In genomic region chr1:177181631-177182291, GRCh38 we compare ENCODE assay signal across 9 cellular contexts. TPM values are rescaled to one million over a fixed set of nuclear protein-coding genes. Genes with fewer than 3 reads are reported as not detected.
DNase-seq lines count a peak whose midpoint lies in the region; ATAC-seq and TF ChIP-seq lines count a peak whose summit lies in the region.
"Had no signal": no experiment of that assay in that cellular context is flagged by ENCODE, and none has a peak within 500 bp of the region (broad histone marks: within the 10 kb centered on the region; RNA-seq: fewer than 3 reads in every experiment).

No MANE protein-coding gene starts in this region.

- WGBS in GM23248 (ENCODE audit: low coverage in 1 of 2, low lambda C conversion rate in 2 of 2, missing lambda C conversion rate in 2 of 2), 2 experiments, result 2 to 4% methylated on average over 31 to 32 of the region's 32 CpGs
- WGBS in body of pancreas, 2 donors, result 1 to 2% methylated on average over 30 to 32 of the region's 32 CpGs

- no peaks in the 10 kb centered on the region for H3F3A ChIP-seq in GM23248 (ENCODE audit: insufficient read depth)

- no peak overlapping the region for H3K27ac ChIP-seq in GM23248
- H3K27ac ChIP-seq in Peyer's patch, result no peak overlapping the region
- H3K27ac ChIP-seq in body of pancreas, result no peak overlapping the region

- H3K4me2 ChIP-seq in GM23248 (ENCODE audit: unreplicated experiment), result peak overlapping the region; percentile 62

- H3K9me3 ChIP-seq in GM23248 (ENCODE audit: low read depth), result no peaks in the 10 kb centered on the region
- H3K9me3 ChIP-seq in Peyer's patch, result no peaks in the 10 kb centered on the region
- no peaks in the 10 kb centered on the region for H3K9me3 ChIP-seq in body of pancreas

- H3K27me3 ChIP-seq in GM23248 (replicated peaks; ENCODE audit: insufficient read depth), result peaks cover 39% of the 10 kb centered on the region
- H3K27me3 ChIP-seq in Peyer's patch, result no peaks in the 10 kb centered on the region
- H3K27me3 ChIP-seq in body of pancreas, result no peaks in the 10 kb centered on the region

- in situ Hi-C loops in GM23248 (cut with MboI), result no loop called here

- H3K4me3 ChIP-seq in GM23248 (peak overlapping the region; percentile 60), Peyer's patch (peak overlapping the region in 2 of 4 donors; percentile 17 to 37), body of pancreas (no peak overlapping the region)
- H3K4me3 ChIP-seq in Jurkat, Clone E6-1 (ENCODE audit: low read length), result no peak overlapping the region

- no peak overlapping the region for H3K9ac ChIP-seq in GM23248

- H4K20me1 ChIP-seq in GM23248 (ENCODE audit: insufficient read depth), result no peaks in the 10 kb centered on the region

- H3K79me2 ChIP-seq in GM23248 (ENCODE audit: insufficient read depth), result no peaks in the 10 kb centered on the region

- ATAC-seq in body of pancreas, result peak; percentile 76

- peak overlapping the region; percentile 70 for H2AFZ ChIP-seq in GM23248

- TF ChIP-seq POLR2A in Peyer's patch (IDR thresholded peaks at IDR 0.05) (no peak), body of pancreas (IDR thresholded peaks at IDR 0.05) (no peak)

- TF ChIP-seq CTCF in Peyer's patch (IDR thresholded peaks at IDR 0.05), result peak in 5 of 6 experiments; percentile 6 to 51 (median 44)
- TF ChIP-seq CTCF in body of pancreas (IDR thresholded peaks at IDR 0.05), result peak; percentile 68 to 76 (median 69)

- H3K4me1 ChIP-seq in GM23248 (ENCODE audit: insufficient read depth) (no peaks in the 10 kb centered on the region), Peyer's patch (peaks cover 0 to 7% (median 0%) of the 10 kb centered on the region in 4 donors), body of pancreas (no peaks in the 10 kb centered on the region)

- no peaks in the 10 kb centered on the region for H3K36me3 ChIP-seq in GM23248 (ENCODE audit: low read depth)
- H3K36me3 ChIP-seq in Peyer's patch, result no peaks in the 10 kb centered on the region
- no peaks in the 10 kb centered on the region for H3K36me3 ChIP-seq in body of pancreas (replicated peaks in 1 of 2; ENCODE audit: insufficient read depth in 1 of 2, low read depth in 2 of 2)

- intact Hi-C loops in body of pancreas (cut with DNase I), result no loop called here

- H3K9me2 ChIP-seq in GM23248 (ENCODE audit: insufficient read depth), result no peaks in the 10 kb centered on the region

- DNase-seq in SIG-M5 treated with dmso at 0.1 percent for 504 hours (lab: John Stamatoyannopoulos, UW; ENCODE audit: unreplicated experiment) (peak; percentile 29), SIG-M5 (lab: John Stamatoyannopoulos, UW) (no peak), GM23248 (peak; percentile 75), Peyer's patch (peak in 2 of 3 donors; percentile 47 to 57), body of pancreas (peak; percentile 48 to 67 (median 60)), inferior parietal cortex (ENCODE audit: extremely low spot score) (peak; percentile 77)
- DNase-seq in Jurkat, Clone E6-1 (ENCODE audit: low read depth, low spot score), result peak; percentile 11
- DNase-seq in stimulated activated CD4-positive, alpha-beta T cell treated with anti-CD3 and anti-CD28 coated beads, Interleukin-1b, Interleukin-23, amount 100 ng/mL, for 48 hours, result peak; percentile 31

RNA-seq across cellular contexts. Expression of gene BRINP2, which starts 11.0 kb away (rescaled TPM):
- not detected in 2 replicates for total RNA-seq in GM23248 (2014; rRNA removed; shearing (Covaris generic))
- polyA plus RNA-seq in GM23248 (2016; fragmentation: Nextera tagmentation; extraction: Ambion mirVana), result 0.06 TPM in 1 of 2 replicates, not detected in the other
- polyA plus RNA-seq in Jurkat, Clone E6-1 (2012; ENCODE audit: insufficient read depth, insufficient read length), result not detected
- total RNA-seq in Peyer's patch (not detected), body of pancreas (not detected)
- total RNA-seq: renal cortical epithelial cell had no signal

RNA-seq across cellular contexts. Expression of gene ASTN1, which starts 17.2 kb away (rescaled TPM):
- not detected in 2 replicates for total RNA-seq in GM23248 (2014; rRNA removed; shearing (Covaris generic))
- not detected in 2 replicates for polyA plus RNA-seq in GM23248 (2016; fragmentation: Nextera tagmentation; extraction: Ambion mirVana)
- not detected for polyA plus RNA-seq in Jurkat, Clone E6-1 (2012; ENCODE audit: insufficient read depth, insufficient read length)
- under 1 TPM in 1 of 4 donors, not detected in 3; 0.28 TPM for total RNA-seq in Peyer's patch
- total RNA-seq in body of pancreas, result under 1 TPM; 0.66 to 0.78 TPM
